Comparison of ENCODE assay signal across 8 cellular contexts in the genomic region with DNA sequence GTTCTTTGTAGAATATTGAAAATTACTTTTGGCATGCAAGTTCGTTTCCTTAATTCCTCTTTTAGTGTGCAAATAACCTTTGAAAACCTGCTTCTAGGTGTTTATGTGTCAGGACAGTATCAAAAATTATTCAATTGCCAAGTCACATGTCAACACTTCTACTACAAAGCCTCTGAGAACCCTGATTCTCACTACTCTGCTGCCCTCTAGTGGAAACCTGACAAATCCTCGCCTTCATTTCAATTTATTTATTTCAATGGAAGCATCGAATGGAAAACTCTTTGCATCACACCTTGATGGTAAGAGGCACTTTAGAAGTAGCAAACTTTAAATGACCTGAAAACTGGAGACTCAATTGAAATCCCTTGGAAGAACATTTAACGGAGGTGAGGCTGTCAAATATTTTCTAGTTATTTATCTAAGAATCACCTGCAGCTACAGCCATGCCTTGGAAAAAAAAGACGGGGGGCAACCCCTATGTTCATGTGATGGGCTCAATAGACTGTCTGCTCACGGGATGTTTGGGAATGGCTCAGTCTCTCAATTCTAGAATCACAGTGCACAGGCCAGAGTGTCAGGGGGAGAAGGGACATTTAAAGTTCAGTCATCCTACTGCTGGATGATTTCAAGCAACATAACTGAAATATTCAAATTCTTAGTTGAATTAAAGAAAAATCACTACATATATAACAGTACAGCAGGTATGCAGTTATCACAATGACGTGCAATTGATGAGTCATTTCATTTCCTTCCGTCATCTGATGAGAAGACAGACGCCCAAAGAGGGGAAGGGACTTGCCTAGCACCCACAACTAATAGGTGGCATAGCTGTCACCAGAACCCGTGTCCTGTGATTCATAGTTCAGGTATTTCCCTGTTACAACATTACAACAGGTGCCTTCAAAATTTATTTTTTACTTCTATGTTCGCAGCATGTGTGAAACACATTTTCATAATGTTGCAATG.
A peak's percentile ranks its signal among the peaks of the same experiment; 100 is the strongest.
DNase-seq lines count a peak whose midpoint lies in the region; ATAC-seq and TF ChIP-seq lines count a peak whose summit lies in the region.

No MANE protein-coding gene starts in this region.

- H3K27me3 ChIP-seq in iPS DF 6.9 (ENCODE audit: control insufficient read depth, insufficient read depth, low read length) (no peaks in the 10 kb centered on the region), suprapubic skin (no peaks in the 10 kb centered on the region)

- ATAC-seq in natural killer cell (no peak), HG03469 (IDR thresholded peaks at IDR 0.05; ENCODE audit: unreplicated experiment) (peak; percentile 62), GM18517 (IDR thresholded peaks at IDR 0.05; ENCODE audit: unreplicated experiment) (no peak)
- no peak for ATAC-seq in natural killer cell treated with Interleukin-12 subunit alpha and Interleukin-12 subunit beta and Interleukin-15 and Interleukin-18, amount 100 ng/mL, for 72 hours

- no peak overlapping the region for H3K4me3 Mint-ChIP-seq in natural killer cell
- no peak overlapping the region for H3K4me3 Mint-ChIP-seq in natural killer cell treated with Interleukin-12 subunit alpha and Interleukin-12 subunit beta and Interleukin-15 and Interleukin-18, amount 100 ng/mL, for 72 hours

- H3K9me3 ChIP-seq in iPS DF 6.9 (ENCODE audit: control insufficient read depth, insufficient read depth, low read length) = no peaks in the 10 kb centered on the region
- H3K9me3 ChIP-seq in suprapubic skin = no peaks in the 10 kb centered on the region

- H3K27me3 Mint-ChIP-seq in natural killer cell (ENCODE audit: low read depth in 2 of 2) = no peaks in the 10 kb centered on the region
- no peaks in the 10 kb centered on the region for H3K27me3 Mint-ChIP-seq in natural killer cell treated with Interleukin-12 subunit alpha and Interleukin-12 subunit beta and Interleukin-15 and Interleukin-18, amount 100 ng/mL, for 72 hours

- H3K36me3 Mint-ChIP-seq in natural killer cell = no peaks in the 10 kb centered on the region
- H3K36me3 Mint-ChIP-seq in natural killer cell treated with Interleukin-12 subunit alpha and Interleukin-12 subunit beta and Interleukin-15 and Interleukin-18, amount 100 ng/mL, for 72 hours = no peaks in the 10 kb centered on the region

- DNase-seq in natural killer cell (no peak), NCI-H524 treated with DMSO at 0.1 percent for 48 hours (lab: John Stamatoyannopoulos, UW) (peak; percentile 30), astrocyte of the hippocampus (ENCODE audit: low read depth, low spot score) (peak; percentile 82), iPS DF 6.9 (ENCODE audit: low read depth, low spot score) (peak; percentile 52), suprapubic skin (ENCODE audit: low spot score in 2 of 2) (no peak)
- DNase-seq in natural killer cell treated with Interleukin-12 subunit alpha and Interleukin-12 subunit beta and Interleukin-15 and Interleukin-18, amount 100 ng/mL, for 72 hours (ENCODE audit: low spot score) = no peak

- peak; percentile 26 for TF ChIP-seq CTCF in natural killer cell (IDR thresholded peaks at IDR 0.05)
- TF ChIP-seq CTCF in suprapubic skin (IDR thresholded peaks at IDR 0.05) = peak; percentile 18 to 68

- H3K27ac Mint-ChIP-seq in natural killer cell = no peak overlapping the region
- no peak overlapping the region for H3K27ac Mint-ChIP-seq in natural killer cell treated with Interleukin-12 subunit alpha and Interleukin-12 subunit beta and Interleukin-15 and Interleukin-18, amount 100 ng/mL, for 72 hours

- H3K9me3 Mint-ChIP-seq in natural killer cell = peaks cover 0 to 2% of the 10 kb centered on the region in 2 donors
- H3K9me3 Mint-ChIP-seq in natural killer cell treated with Interleukin-12 subunit alpha and Interleukin-12 subunit beta and Interleukin-15 and Interleukin-18, amount 100 ng/mL, for 72 hours = peaks cover 9% of the 10 kb centered on the region

- TF ChIP-seq POLR2A in suprapubic skin (IDR thresholded peaks at IDR 0.05) = no peak

- no peaks in the 10 kb centered on the region for H3K4me1 ChIP-seq in iPS DF 6.9 (ENCODE audit: control insufficient read depth, insufficient read depth, low read length)
- no peaks in the 10 kb centered on the region for H3K4me1 ChIP-seq in suprapubic skin

- H3K4me3 ChIP-seq in iPS DF 6.9 (ENCODE audit: low read length) = no peak overlapping the region
- no peak overlapping the region for H3K4me3 ChIP-seq in suprapubic skin

- WGBS in iPS DF 6.9 (ENCODE audit: insufficient coverage, insufficient read length) = no CpG with 5 or more reads among the region's 11 CpGs
- WGBS in suprapubic skin = 34% methylated on average over 11 of the region's 11 CpGs

- no peaks in the 10 kb centered on the region for H3K36me3 ChIP-seq in iPS DF 6.9 (ENCODE audit: control insufficient read depth, insufficient read depth, low read length)
- no peaks in the 10 kb centered on the region for H3K36me3 ChIP-seq in suprapubic skin

- no peak for TF ChIP-seq EP300 in suprapubic skin (IDR thresholded peaks at IDR 0.05)

- no peaks in the 10 kb centered on the region for H3K4me1 Mint-ChIP-seq in natural killer cell
- no peaks in the 10 kb centered on the region for H3K4me1 Mint-ChIP-seq in natural killer cell treated with Interleukin-12 subunit alpha and Interleukin-12 subunit beta and Interleukin-15 and Interleukin-18, amount 100 ng/mL, for 72 hours (ENCODE audit: low read depth in 2 of 2)

- H3K27ac ChIP-seq in iPS DF 6.9 (ENCODE audit: low read length) (no peak overlapping the region), suprapubic skin (no peak overlapping the region)

- intact Hi-C loops in natural killer cell (cut with micrococcal nuclease) = no loop called here

Comparison
In these comparisons a context has a peak if more than half of its experiments do, and no peak if none do; other contexts are left out.
1. DNase-seq: peak in NCI-H524 treated with DMSO at 0.1 percent for 48 hours (single experiment), astrocyte of the hippocampus (single experiment) and iPS DF 6.9 (single experiment); none in natural killer cell (single experiment), natural killer cell treated with Interleukin-12 subunit alpha and Interleukin-12 subunit beta and Interleukin-15 and Interleukin-18, amount 100 ng/mL, for 72 hours (single experiment) and suprapubic skin (0 of 2).